Comparison of ENCODE assay signal across 1 cellular context in the genomic region with DNA sequence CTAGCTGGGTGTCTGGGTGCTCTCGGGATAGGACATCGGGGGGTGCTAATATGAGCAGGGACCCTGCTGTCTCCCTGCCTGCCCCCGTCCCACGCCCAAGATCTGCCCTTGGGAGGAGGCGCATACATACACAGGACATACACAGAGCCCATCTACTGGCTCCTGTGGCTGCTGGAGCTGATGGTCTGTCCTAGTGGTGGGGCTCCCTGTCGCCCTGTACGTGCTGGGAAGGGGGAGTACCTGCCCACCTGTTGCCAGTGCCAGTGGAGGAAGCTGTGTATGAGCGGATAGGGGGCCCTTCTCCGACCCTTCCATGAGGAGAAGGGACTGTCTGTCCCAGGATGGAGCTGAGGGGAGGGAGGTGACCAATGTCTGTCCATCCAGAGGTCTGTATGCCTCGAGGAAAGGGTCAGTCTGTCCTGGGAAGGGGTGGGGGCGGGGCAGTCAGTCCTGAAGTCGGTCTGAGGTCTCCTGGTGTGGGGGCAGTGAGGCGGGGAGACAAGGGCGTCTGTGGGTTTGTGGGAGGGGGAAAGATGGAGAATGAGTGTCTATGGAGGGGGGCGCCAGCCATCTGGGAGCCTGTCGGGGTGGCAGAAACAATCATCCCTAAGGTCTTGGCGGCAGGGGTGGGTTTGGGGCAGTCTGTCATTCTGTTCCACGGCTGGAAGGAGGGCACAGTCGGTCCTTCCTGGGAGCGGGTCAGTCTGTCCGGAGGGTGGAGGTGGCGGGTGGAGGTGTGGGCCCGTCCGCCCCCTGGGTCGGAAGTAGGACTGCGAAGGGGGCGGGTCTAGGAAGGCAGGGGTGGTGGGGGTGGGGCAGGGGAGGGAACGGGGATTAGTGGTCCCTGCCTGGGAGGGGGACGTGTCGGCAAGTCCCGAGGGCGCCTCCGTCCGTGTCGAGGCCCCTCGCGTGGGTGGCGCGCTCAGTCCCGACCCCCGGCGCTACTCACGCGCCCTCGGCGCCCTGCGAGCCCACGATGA.
TF ChIP-seq lines count a peak whose summit lies in the region.

No MANE protein-coding gene starts in this region.

TF ChIP-seq in HepG2, 621 proteins besides CTCF, POLR2A, EP300 and RAD21:
- TF ChIP-seq, protein P1, sequence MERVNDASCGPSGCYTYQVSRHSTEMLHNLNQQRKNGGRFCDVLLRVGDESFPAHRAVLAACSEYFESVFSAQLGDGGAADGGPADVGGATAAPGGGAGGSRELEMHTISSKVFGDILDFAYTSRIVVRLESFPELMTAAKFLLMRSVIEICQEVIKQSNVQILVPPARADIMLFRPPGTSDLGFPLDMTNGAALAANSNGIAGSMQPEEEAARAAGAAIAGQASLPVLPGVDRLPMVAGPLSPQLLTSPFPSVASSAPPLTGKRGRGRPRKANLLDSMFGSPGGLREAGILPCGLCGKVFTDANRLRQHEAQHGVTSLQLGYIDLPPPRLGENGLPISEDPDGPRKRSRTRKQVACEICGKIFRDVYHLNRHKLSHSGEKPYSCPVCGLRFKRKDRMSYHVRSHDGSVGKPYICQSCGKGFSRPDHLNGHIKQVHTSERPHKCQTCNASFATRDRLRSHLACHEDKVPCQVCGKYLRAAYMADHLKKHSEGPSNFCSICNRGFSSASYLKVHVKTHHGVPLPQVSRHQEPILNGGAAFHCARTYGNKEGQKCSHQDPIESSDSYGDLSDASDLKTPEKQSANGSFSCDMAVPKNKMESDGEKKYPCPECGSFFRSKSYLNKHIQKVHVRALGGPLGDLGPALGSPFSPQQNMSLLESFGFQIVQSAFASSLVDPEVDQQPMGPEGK (CRISPR knock-in tag; IDR thresholded peaks at IDR 0.05): 0 out of 2 replicates have a peak, but pooled peaks have one; percentile 19
- TF ChIP-seq KLF9 (CRISPR knock-in tag; IDR thresholded peaks at IDR 0.05; ENCODE audit: low read depth) (no peak), ZNF136 (CRISPR knock-in tag; IDR thresholded peaks at IDR 0.05; ENCODE audit: low read depth) (no peak), HDAC1 (CRISPR knock-in tag; IDR thresholded peaks at IDR 0.05) (0 out of 2 replicates have a peak, but pooled peaks have one; percentile 1), ZNF552 (CRISPR knock-in tag; IDR thresholded peaks at IDR 0.05; ENCODE audit: borderline replicate concordance) (no peak), SRSF1 (optimal IDR thresholded peaks at IDR 0.05; ENCODE audit: low read depth, low read length) (peak; percentile 8), ZSCAN25 (CRISPR knock-in tag; IDR thresholded peaks at IDR 0.05) (peak; percentile 66; the same call in 1 of the 2 replicates), HNRNPK (IDR thresholded peaks at IDR 0.05; ENCODE audit: low read depth, low read length, poor library complexity, severe bottlenecking) (peak; percentile 85), PAF1 (CRISPR knock-in tag; IDR thresholded peaks at IDR 0.05) (no peak)
- TF ChIP-seq, protein P2, sequence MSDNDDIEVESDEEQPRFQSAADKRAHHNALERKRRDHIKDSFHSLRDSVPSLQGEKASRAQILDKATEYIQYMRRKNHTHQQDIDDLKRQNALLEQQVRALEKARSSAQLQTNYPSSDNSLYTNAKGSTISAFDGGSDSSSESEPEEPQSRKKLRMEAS (IDR thresholded peaks at IDR 0.05): no peak
- TF ChIP-seq, protein P3, sequence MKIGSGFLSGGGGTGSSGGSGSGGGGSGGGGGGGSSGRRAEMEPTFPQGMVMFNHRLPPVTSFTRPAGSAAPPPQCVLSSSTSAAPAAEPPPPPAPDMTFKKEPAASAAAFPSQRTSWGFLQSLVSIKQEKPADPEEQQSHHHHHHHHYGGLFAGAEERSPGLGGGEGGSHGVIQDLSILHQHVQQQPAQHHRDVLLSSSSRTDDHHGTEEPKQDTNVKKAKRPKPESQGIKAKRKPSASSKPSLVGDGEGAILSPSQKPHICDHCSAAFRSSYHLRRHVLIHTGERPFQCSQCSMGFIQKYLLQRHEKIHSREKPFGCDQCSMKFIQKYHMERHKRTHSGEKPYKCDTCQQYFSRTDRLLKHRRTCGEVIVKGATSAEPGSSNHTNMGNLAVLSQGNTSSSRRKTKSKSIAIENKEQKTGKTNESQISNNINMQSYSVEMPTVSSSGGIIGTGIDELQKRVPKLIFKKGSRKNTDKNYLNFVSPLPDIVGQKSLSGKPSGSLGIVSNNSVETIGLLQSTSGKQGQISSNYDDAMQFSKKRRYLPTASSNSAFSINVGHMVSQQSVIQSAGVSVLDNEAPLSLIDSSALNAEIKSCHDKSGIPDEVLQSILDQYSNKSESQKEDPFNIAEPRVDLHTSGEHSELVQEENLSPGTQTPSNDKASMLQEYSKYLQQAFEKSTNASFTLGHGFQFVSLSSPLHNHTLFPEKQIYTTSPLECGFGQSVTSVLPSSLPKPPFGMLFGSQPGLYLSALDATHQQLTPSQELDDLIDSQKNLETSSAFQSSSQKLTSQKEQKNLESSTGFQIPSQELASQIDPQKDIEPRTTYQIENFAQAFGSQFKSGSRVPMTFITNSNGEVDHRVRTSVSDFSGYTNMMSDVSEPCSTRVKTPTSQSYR (CRISPR knock-in tag; IDR thresholded peaks at IDR 0.05; ENCODE audit: borderline replicate concordance): peak; percentile 61; the same call in 1 of the 2 replicates
